In genomic region chr12:89350661-89351488, GRCh38 we compare ENCODE assay signal across 8 cellular contexts. TPM values are rescaled to one million over a fixed set of nuclear protein-coding genes. Genes with fewer than 3 reads are reported as not detected.
DNase-seq lines count a peak whose midpoint lies in the region; ATAC-seq and TF ChIP-seq lines count a peak whose summit lies in the region.

No MANE protein-coding gene starts in this region.

- peaks cover 32% of the 10 kb centered on the region for H3K36me3 ChIP-seq in GM23248 (ENCODE audit: low read depth)
- peaks cover 0 to 10% of the 10 kb centered on the region in 2 donors for H3K36me3 ChIP-seq in lung (ENCODE audit: control insufficient read depth in 2 of 2, insufficient read depth in 2 of 2, low read length in 2 of 2)
- peaks cover 0 to 9% (median 7%) of the 10 kb centered on the region in 3 donors for H3K36me3 ChIP-seq in tibial artery

- H3K4me2 ChIP-seq in GM23248 (ENCODE audit: unreplicated experiment) = peak overlapping the region; percentile 98

- H3K4me1 ChIP-seq in GM23248 (ENCODE audit: insufficient read depth) (peaks cover 34% of the 10 kb centered on the region), lung (ENCODE audit: control insufficient read depth in 2 of 2, insufficient read depth in 2 of 2, low read length in 2 of 2) (peaks cover 0 to 9% of the 10 kb centered on the region in 2 donors), tibial artery (peaks cover 0 to 46% (median 16%) of the 10 kb centered on the region in 4 donors)

- CTCF ChIA-PET in RWPE1 (lab: Yijun Ruan, JAX) = interaction anchor here (0.7 to 1.8 kb wide), 3 partner anchors 170 to 1167 kb away, joined by 3 to 5 read pairs (median 4); no protein-coding TSS in a partner anchor

- peaks cover 5% of the 10 kb centered on the region; the same call in 1 of the 2 replicates for H4K20me1 ChIP-seq in GM23248 (ENCODE audit: insufficient read depth)

- H3K9me2 ChIP-seq in GM23248 (ENCODE audit: insufficient read depth) = no peaks in the 10 kb centered on the region

- intact Hi-C loops in tibial artery (cut with DNase I; ENCODE audit: low total_unique reads) = loop anchor here (5.0 to 10.0 kb wide), 2 partner anchors 101 to 364 kb away; no protein-coding TSS in a partner anchor

- WGBS in GM23248 (ENCODE audit: low coverage in 1 of 2, low lambda C conversion rate in 2 of 2, missing lambda C conversion rate in 2 of 2), 2 experiments = 24 to 26% methylated on average over 45 to 49 of the region's 50 CpGs
- 2% methylated on average over 49 to 50 of the region's 50 CpGs for WGBS in lung, 2 donors

- H3K4me3 ChIP-seq in GM23248 (peak overlapping the region; percentile 89), lung (peak overlapping the region; percentile 79), tibial artery (peak overlapping the region; percentile 74 to 90)

- no peak for TF ChIP-seq CTCF in RWPE1 (conservative IDR thresholded peaks at IDR 0.05; ENCODE audit: low read depth)
- no peak for TF ChIP-seq CTCF in lung (IDR thresholded peaks at IDR 0.05; ENCODE audit: control extremely low read depth, extremely low read depth)
- TF ChIP-seq CTCF in tibial artery (IDR thresholded peaks at IDR 0.05) = no peak

- peak overlapping the region; percentile 94 for H3K9ac ChIP-seq in GM23248

- no peak for ATAC-seq in lung (ENCODE audit: insufficient read depth, low FRiP score)
- no peak for ATAC-seq in GM21576 (IDR thresholded peaks at IDR 0.05; ENCODE audit: unreplicated experiment)
- ATAC-seq in GM18520 (IDR thresholded peaks at IDR 0.05; ENCODE audit: unreplicated experiment) = no peak

- peak overlapping the region; percentile 96 for H3K27ac ChIP-seq in GM23248
- H3K27ac ChIP-seq in RWPE1 = peak overlapping the region; percentile 100
- H3K27ac ChIP-seq in cingulate gyrus (ENCODE audit: low read depth, low read length) = peak overlapping the region; percentile 87
- peak overlapping the region; percentile 99 to 100 for H3K27ac ChIP-seq in lung (ENCODE audit: low read depth in 1 of 2, low read length in 1 of 2)
- H3K27ac ChIP-seq in tibial artery = peak overlapping the region; percentile 95 to 96

- no peaks in the 10 kb centered on the region for H3K27me3 ChIP-seq in GM23248 (replicated peaks; ENCODE audit: insufficient read depth)
- H3K27me3 ChIP-seq in lung (ENCODE audit: control insufficient read depth, insufficient read depth) = no peaks in the 10 kb centered on the region
- no peaks in the 10 kb centered on the region for H3K27me3 ChIP-seq in tibial artery

- H3F3A ChIP-seq in GM23248 (ENCODE audit: insufficient read depth) = peaks cover 65% of the 10 kb centered on the region

- H3K9me3 ChIP-seq in GM23248 (ENCODE audit: low read depth) (no peaks in the 10 kb centered on the region), lung (ENCODE audit: control insufficient read depth in 2 of 2, insufficient read depth in 1 of 2, low read length in 1 of 2) (peaks cover 0 to 1% of the 10 kb centered on the region in 2 donors), tibial artery (no peaks in the 10 kb centered on the region)

- DNase-seq in GM23248 (peak; percentile 42), RWPE1 (ENCODE audit: low spot score) (no peak), lung (ENCODE audit: low spot score) (no peak), tibial artery (peak in 1 of 2 donors; percentile 67), NCI-H510A (lab: John Stamatoyannopoulos, UW) (no peak)

- H3K79me2 ChIP-seq in GM23248 (ENCODE audit: insufficient read depth) = peaks cover 63% of the 10 kb centered on the region

- in situ Hi-C loops in GM23248 (cut with MboI) = loop anchor here (10.0 kb wide), 1 partner anchor 296 kb away; no protein-coding TSS in a partner anchor

- POLR2A ChIA-PET in RWPE1 (lab: Yijun Ruan, JAX; ENCODE audit: low non-redundant PET) = interaction anchor here (2.7 kb wide), 1 partner anchor 126 kb away, joined by 9 read pairs; no protein-coding TSS in a partner anchor

- H2AFZ ChIP-seq in GM23248 = peak overlapping the region; percentile 27; the same call in 1 of the 2 replicates

RNA-seq across cellular contexts. Expression of gene DUSP6, which starts 1.4 kb away (rescaled TPM):
- 81.9 and 112 TPM in 2 replicates for total RNA-seq in GM23248 (2014; rRNA removed; shearing (Covaris generic))
- 96.1 and 100 TPM in 2 replicates for polyA plus RNA-seq in GM23248 (2016; fragmentation: Nextera tagmentation; extraction: Ambion mirVana)
- 100 to 1,000 TPM; 168 to 187 TPM for total RNA-seq in lung
- 100 to 1,000 TPM in 1 of 2 donors, 10 to 100 TPM in 1; 37.8 to 141 TPM for polyA plus RNA-seq in lung
